In genomic region chr4:7024336-7024890, GRCh38 we compare ENCODE assay signal across 1 cellular context.
TF ChIP-seq lines count a peak whose summit lies in the region.

No MANE protein-coding gene starts in this region.

TF ChIP-seq in WTC11, 78 proteins besides CTCF, POLR2A, EP300 and RAD21 (continued from another document):
- no peak for TF ChIP-seq ATF2 (CRISPR knock-in tag; IDR thresholded peaks at IDR 0.05; ENCODE audit: borderline replicate concordance, low read depth)
- no peak for TF ChIP-seq FOXK1 (CRISPR knock-in tag; IDR thresholded peaks at IDR 0.05)
- no peak for TF ChIP-seq GRHL2 (CRISPR knock-in tag; IDR thresholded peaks at IDR 0.05; ENCODE audit: insufficient replicate concordance, severe bottlenecking)
- TF ChIP-seq ZSCAN18 (CRISPR knock-in tag; IDR thresholded peaks at IDR 0.05): no peak
